ENCODE assay signal across 25 cellular contexts in genomic region chr4:185695743-185696142, GRCh38.
"Had no signal": no experiment of that assay in that cellular context is flagged by ENCODE, and none has a peak within 500 bp of the region (broad histone marks: within the 10 kb centered on the region; RNA-seq: fewer than 3 reads in every experiment).

No MANE protein-coding gene starts in this region.

- H3K4me3 Mint-ChIP-seq: activated B cell treated with CpG ODN at 0.5 μM for 24 hours; activated CD4-positive, alpha-beta T cell treated with anti-CD3 and anti-CD28 coated beads, Interleukin-2, amount 10 ng/mL, durations not matched to agents 24 days and 14 days; activated naive CD8-positive, alpha-beta T cell treated with anti-CD3 and anti-CD28 coated beads, Interleukin-2, amount 50 U/mL, for 24 hours; activated T-cell treated with anti-CD3 and anti-CD28 coated beads, Interleukin-2, amount 50 U/mL, for 4 hours; brain; T-helper 1 cell treated with Interleukin-12 subunit alpha and Interleukin-12 subunit beta and Interleukin-4 antibody, amounts not matched to agents 30 μg/mL and 1 μg/mL, for 36 hours had no signal

- H3K4me1 ChIP-seq: Peyer's patch had no signal

- H3K27me3 Mint-ChIP-seq: activated B cell treated with CpG ODN at 0.5 μM for 24 hours; activated CD4-positive, alpha-beta T cell treated with anti-CD3 and anti-CD28 coated beads, Interleukin-2, amount 10 ng/mL, durations not matched to agents 24 days and 14 days; brain had no signal

- H3K4me1 Mint-ChIP-seq: activated B cell treated with CpG ODN at 0.5 μM for 24 hours; activated CD4-positive, alpha-beta T cell treated with anti-CD3 and anti-CD28 coated beads, Interleukin-2, amount 10 ng/mL, durations not matched to agents 24 days and 14 days; activated naive CD8-positive, alpha-beta T cell treated with anti-CD3 and anti-CD28 coated beads, Interleukin-2, amount 50 U/mL, for 24 hours had no signal

- H3K9me3 Mint-ChIP-seq: activated B cell treated with CpG ODN at 0.5 μM for 24 hours; activated CD4-positive, alpha-beta T cell treated with anti-CD3 and anti-CD28 coated beads, Interleukin-2, amount 10 ng/mL, durations not matched to agents 24 days and 14 days; activated naive CD4-positive, alpha-beta T cell treated with anti-CD3 and anti-CD28 coated beads, Interleukin-2, amount 50 U/mL, for 72 hours; activated naive CD8-positive, alpha-beta T cell treated with anti-CD3 and anti-CD28 coated beads, Interleukin-2, amount 50 U/mL, for 24 hours; activated T-cell treated with anti-CD3 and anti-CD28 coated beads, Interleukin-2, amount 50 U/mL, for 4 hours; T-helper 1 cell treated with Interleukin-12 subunit alpha and Interleukin-12 subunit beta and Interleukin-4 antibody, amounts not matched to agents 30 μg/mL and 1 μg/mL, for 36 hours had no signal

- H3K27ac Mint-ChIP-seq: activated B cell treated with CpG ODN at 0.5 μM for 24 hours; activated CD4-positive, alpha-beta T cell treated with anti-CD3 and anti-CD28 coated beads, Interleukin-2, amount 10 ng/mL, durations not matched to agents 24 days and 14 days; activated naive CD4-positive, alpha-beta T cell treated with anti-CD3 and anti-CD28 coated beads, Interleukin-2, amount 50 U/mL, for 72 hours; activated naive CD8-positive, alpha-beta T cell treated with anti-CD3 and anti-CD28 coated beads, Interleukin-2, amount 50 U/mL, for 24 hours; T-helper 1 cell treated with Interleukin-12 subunit alpha and Interleukin-12 subunit beta and Interleukin-4 antibody, amounts not matched to agents 30 μg/mL and 1 μg/mL, for 36 hours had no signal

- H3K27ac ChIP-seq: Peyer's patch, RWPE1 had no signal

- DNase-seq: activated B cell treated with CpG ODN at 0.5 μM for 24 hours; activated CD4-positive, alpha-beta T cell treated with anti-CD3 and anti-CD28 coated beads for 1 hour; activated CD4-positive, alpha-beta T cell treated with anti-CD3 and anti-CD28 coated beads, Interleukin-2, amount 10 ng/mL, durations not matched to agents 24 days and 14 days; activated CD4-positive, alpha-beta T cell treated with anti-CD3 and anti-CD28 coated beads, Interleukin-2, amount 50 U/mL, for 48 hours; activated CD8-positive, alpha-beta memory T cell treated with anti-CD3 and anti-CD28 coated beads for 24 hours; activated effector memory CD4-positive, alpha-beta T cell treated with anti-CD3 and anti-CD28 coated beads, Interleukin-2, amount 50 U/mL, for 16 hours; activated naive CD4-positive, alpha-beta T cell treated with Interleukin-2 at 50 U/mL for 16 hours; activated naive CD8-positive, alpha-beta T cell treated with anti-CD3 and anti-CD28 coated beads, Interleukin-2, amount 50 U/mL, for 24 hours; activated T-cell treated with anti-CD3 and anti-CD28 coated beads, Interleukin-2, amount 50 U/mL, for 4 hours; amniotic stem cell; MM.1S; NCI-H1105; NCI-H1436 treated with DMSO at 0.1 percent for 48 hours; NCI-H187; NCI-H2081; NCI-H510A treated with DMSO at 0.1 percent for 48 hours; NCI-H69; Peyer's patch; SHP77 treated with DMSO at 0.1 percent for 48 hours; T-helper 9 cell had no signal

- H3K4me3 ChIP-seq: Peyer's patch had no signal

- H3K9me3 ChIP-seq: Peyer's patch had no signal

- H3K27me3 ChIP-seq: Peyer's patch had no signal

- H3K36me3 ChIP-seq: Peyer's patch had no signal

- H3K36me3 Mint-ChIP-seq: activated naive CD4-positive, alpha-beta T cell treated with anti-CD3 and anti-CD28 coated beads, Interleukin-2, amount 50 U/mL, for 72 hours had no signal

- ATAC-seq: activated naive CD4-positive, alpha-beta T cell treated with anti-CD3 and anti-CD28 coated beads, Interleukin-2, amount 50 U/mL, for 72 hours; activated naive CD8-positive, alpha-beta T cell treated with anti-CD3 and anti-CD28 coated beads, Interleukin-2, amount 50 U/mL, for 24 hours; activated T-cell treated with anti-CD3 and anti-CD28 coated beads, Interleukin-2, amount 50 U/mL, for 4 hours had no signal

- FAIRE-seq: astrocyte had no signal
